ENCODE assay signal across 18 cellular contexts in the genomic region with DNA sequence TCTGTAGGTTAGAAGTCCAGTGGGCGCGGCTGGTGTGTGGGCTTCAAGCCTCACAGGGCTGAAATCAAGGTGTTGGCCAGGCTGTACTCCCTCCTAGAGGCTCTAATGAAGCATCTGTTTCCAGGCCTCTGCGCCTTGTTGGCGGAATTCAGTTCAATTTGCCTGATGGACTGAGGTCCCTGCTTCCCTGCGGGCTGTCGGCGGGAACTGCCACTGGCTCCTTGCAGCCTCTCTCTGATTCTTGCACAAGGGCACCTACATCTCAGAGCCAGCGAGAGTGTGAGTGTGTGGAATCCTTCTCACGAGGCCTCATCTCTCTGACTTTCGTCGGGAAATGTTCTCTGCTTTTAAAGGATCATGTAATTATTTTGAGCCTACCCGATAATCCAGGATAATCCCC.
DNase-seq lines count a peak whose midpoint lies in the region; ATAC-seq and TF ChIP-seq lines count a peak whose summit lies in the region.
"Had no signal": no experiment of that assay in that cellular context is flagged by ENCODE, and none has a peak within 500 bp of the region (broad histone marks: within the 10 kb centered on the region; RNA-seq: fewer than 3 reads in every experiment).

No MANE protein-coding gene starts in this region.

- no peaks in the 10 kb centered on the region for H3K9me3 Mint-ChIP-seq in stimulated activated effector memory CD8-positive, alpha-beta T cell treated with anti-CD3 and anti-CD28 coated beads, Interleukin-12 subunit alpha, Interleukin-12 subunit beta, amount 100 ng/mL, for 72 hours
- H3K9me3 Mint-ChIP-seq: activated T-cell treated with anti-CD3 and anti-CD28 coated beads, Interleukin-2, amount 50 U/mL, for 4 hours; stimulated activated naive CD8-positive, alpha-beta T cell treated with anti-CD3 and anti-CD28 coated beads, Interleukin-15, amount 100 ng/mL, for 72 hours had no signal

- H3K4me1 Mint-ChIP-seq in stimulated activated effector memory CD8-positive, alpha-beta T cell treated with anti-CD3 and anti-CD28 coated beads, Interleukin-12 subunit alpha, Interleukin-12 subunit beta, amount 100 ng/mL, for 72 hours, result peaks cover 21% of the 10 kb centered on the region

- H3K36me3 Mint-ChIP-seq in stimulated activated effector memory CD8-positive, alpha-beta T cell treated with anti-CD3 and anti-CD28 coated beads, Interleukin-12 subunit alpha, Interleukin-12 subunit beta, amount 100 ng/mL, for 72 hours, result no peaks in the 10 kb centered on the region
- H3K36me3 Mint-ChIP-seq: immature natural killer cell had no signal

- DNase-seq in NOMO-1 (lab: John Stamatoyannopoulos, UW; ENCODE audit: unreplicated experiment in 2 of 2), result peak; percentile 36 to 37
- no peak for DNase-seq in NOMO-1 treated with dmso at 0.1 percent for 144 hours (lab: John Stamatoyannopoulos, UW; ENCODE audit: unreplicated experiment)
- DNase-seq in NB4 (ENCODE audit: low read depth), result peak; percentile 21
- DNase-seq in spleen, result no peak
- DNase-seq in stimulated activated effector memory CD8-positive, alpha-beta T cell treated with anti-CD3 and anti-CD28 coated beads, Interleukin-12 subunit alpha, Interleukin-12 subunit beta, amount 100 ng/mL, for 72 hours (ENCODE audit: low spot score in 2 of 2), result no peak
- no peak for DNase-seq in NCI-H1048 (lab: John Stamatoyannopoulos, UW)
- DNase-seq in stimulated activated naive CD8-positive, alpha-beta T cell treated with anti-CD3 and anti-CD28 coated beads, Interleukin-15, Interleukin-2, amounts not matched to agents 100 U/mL and 50 U/mL, for 24 hours, result no peak
- DNase-seq: activated CD4-positive, alpha-beta T cell treated with anti-CD3 and anti-CD28 coated beads, Interleukin-2, amount 50 U/mL, for 1 hour; activated gamma-delta T cell treated with Interleukin-2 at 50 U/mL for 16 hours; activated T-cell treated with anti-CD3 and anti-CD28 coated beads, Interleukin-2, amount 50 U/mL, for 4 hours; GF-D8; immature natural killer cell; NCI-H1092; NCI-H187 treated with DMSO at 0.1 percent for 48 hours; NCI-H526; stimulated activated naive CD8-positive, alpha-beta T cell treated with anti-CD3 and anti-CD28 coated beads, Interleukin-15, amount 100 ng/mL, for 72 hours had no signal

- H3K4me3 Mint-ChIP-seq in stimulated activated effector memory CD8-positive, alpha-beta T cell treated with anti-CD3 and anti-CD28 coated beads, Interleukin-12 subunit alpha, Interleukin-12 subunit beta, amount 100 ng/mL, for 72 hours, result no peak overlapping the region

- peaks cover 0 to 53% (median 27%) of the 10 kb centered on the region in 6 donors for H3K4me1 ChIP-seq in spleen

- TF ChIP-seq CTCF in NB4 (IDR thresholded peaks at IDR 0.05; ENCODE audit: low read depth, low read length) (no peak), spleen (IDR thresholded peaks at IDR 0.05 in 8 of 11, conservative IDR thresholded peaks at IDR 0.05 in 3 of 11) (no peak)

- intact Hi-C loops in spleen (cut with DNase I; ENCODE audit: low total_unique reads), result no loop called here

- H3K4me3 ChIP-seq in NB4 (ENCODE audit: low read depth, low read length) (no peak overlapping the region), spleen (peak overlapping the region in 2 of 8 donors; percentile 4 to 57)

- no peaks in the 10 kb centered on the region for H3K27me3 ChIP-seq in spleen (replicated peaks in 1 of 7)
- H3K27me3 ChIP-seq: tibial nerve had no signal

- 73 to 93% (median 83%) methylated on average over 12 of the region's 12 CpGs for WGBS in spleen, 5 donors

- H3K9me3 ChIP-seq in spleen, result no peaks in the 10 kb centered on the region
- H3K9me3 ChIP-seq: tibial nerve had no signal

- H3K36me3 ChIP-seq in spleen, result no peaks in the 10 kb centered on the region

- H3K27ac ChIP-seq in cingulate gyrus (ENCODE audit: low read depth, low read length) (peak overlapping the region; percentile 4), spleen (peak overlapping the region in 7 of 8 donors; percentile 16 to 81 (median 52))

- H3K27ac Mint-ChIP-seq in stimulated activated effector memory CD8-positive, alpha-beta T cell treated with anti-CD3 and anti-CD28 coated beads, Interleukin-12 subunit alpha, Interleukin-12 subunit beta, amount 100 ng/mL, for 72 hours, result no peak overlapping the region
- H3K27ac Mint-ChIP-seq: stimulated activated naive CD8-positive, alpha-beta T cell treated with anti-CD3 and anti-CD28 coated beads, Interleukin-15, amount 100 ng/mL, for 72 hours had no signal

- TF ChIP-seq POLR2A in NB4 (IDR thresholded peaks at IDR 0.05; ENCODE audit: extremely low read depth, insufficient read length) (no peak), spleen (IDR thresholded peaks at IDR 0.05) (no peak)

- ATAC-seq in stimulated activated effector memory CD8-positive, alpha-beta T cell treated with anti-CD3 and anti-CD28 coated beads, Interleukin-12 subunit alpha, Interleukin-12 subunit beta, amount 100 ng/mL, for 72 hours, result no peak
- no peak for ATAC-seq in stimulated activated naive CD8-positive, alpha-beta T cell treated with anti-CD3 and anti-CD28 coated beads, Interleukin-15, Interleukin-2, amounts not matched to agents 100 U/mL and 50 U/mL, for 24 hours
- ATAC-seq: activated T-cell treated with anti-CD3 and anti-CD28 coated beads, Interleukin-2, amount 50 U/mL, for 4 hours; stimulated activated naive CD8-positive, alpha-beta T cell treated with anti-CD3 and anti-CD28 coated beads, Interleukin-15, amount 100 ng/mL, for 72 hours had no signal

Comparison
In these comparisons a context has a peak if more than half of its experiments do, and no peak if none do; other contexts are left out.
1. DNase-seq: peak in NOMO-1 (2 of 2) and NB4 (single experiment); none in NOMO-1 treated with dmso at 0.1 percent for 144 hours (single experiment), spleen (single experiment), stimulated activated effector memory CD8-positive, alpha-beta T cell treated with anti-CD3 and anti-CD28 coated beads, Interleukin-12 subunit alpha, Interleukin-12 subunit beta, amount 100 ng/mL, for 72 hours (0 of 2), NCI-H1048 (single experiment) and stimulated activated naive CD8-positive, alpha-beta T cell treated with anti-CD3 and anti-CD28 coated beads, Interleukin-15, Interleukin-2, amounts not matched to agents 100 U/mL and 50 U/mL, for 24 hours (single experiment).